In genomic region chr11:14971865-14972580, GRCh38 we compare ENCODE assay signal across 16 cellular contexts. TPM values are rescaled to one million over a fixed set of nuclear protein-coding genes. Genes with fewer than 3 reads are reported as not detected.
DNase-seq lines count a peak whose midpoint lies in the region; ATAC-seq, FAIRE-seq and TF ChIP-seq lines count a peak whose summit lies in the region.
"Had no signal": no experiment of that assay in that cellular context is flagged by ENCODE, and none has a peak within 500 bp of the region (broad histone marks: within the 10 kb centered on the region; RNA-seq: fewer than 3 reads in every experiment).

TSS of gene CALCA (minus strand) at chr11:14972351. CDS start at chr11:14971192, 1,159 bp downstream.

- no peaks in the 10 kb centered on the region for H3K36me3 Mint-ChIP-seq in nephron (ENCODE audit: low read depth)

- peaks cover 31% of the 10 kb centered on the region for H3K4me1 Mint-ChIP-seq in nephron

- peaks cover 14 to 38% (median 25%) of the 10 kb centered on the region in 3 donors for H3K4me1 ChIP-seq in esophagus squamous epithelium

- H3K27me3 ChIP-seq in H7 (ENCODE audit: control insufficient read depth, insufficient read depth, low read length) (peaks cover 68% of the 10 kb centered on the region), esophagus squamous epithelium (peaks cover 10 to 93% (median 15%) of the 10 kb centered on the region in 4 donors)

- intact Hi-C loops in esophagus squamous epithelium (cut with DNase I): no loop called here

- no peaks in the 10 kb centered on the region for H3K36me3 ChIP-seq in H7 (replicated peaks; ENCODE audit: control insufficient read depth, insufficient read depth, low read length)
- H3K36me3 ChIP-seq in esophagus squamous epithelium: no peaks in the 10 kb centered on the region

- peak within 1 kb of the TSS; percentile 69 to 76 (median 70) for H3K4me3 Mint-ChIP-seq in nephron

- DNase-seq in DMS 273 (lab: John Stamatoyannopoulos, UW; ENCODE audit: unreplicated experiment): peak; percentile 16
- no peak for DNase-seq in DMS 273 treated with DMSO at 0.1 percent for 48 hours (lab: John Stamatoyannopoulos, UW)
- peak; percentile 57 for DNase-seq in H7
- DNase-seq in coronary artery (ENCODE audit: low spot score): no peak
- no peak for DNase-seq in HTR-8/SVneo (ENCODE audit: insufficient read length, low spot score)
- no peak for DNase-seq in esophagus squamous epithelium (lab: John Stamatoyannopoulos, UW)
- DNase-seq: 8988T, amygdala, NCI-H226, T-helper 9 cell had no signal

- H3K27ac Mint-ChIP-seq in nephron: no peak within 1 kb of the TSS

- TF ChIP-seq CTCF in coronary artery (IDR thresholded peaks at IDR 0.05) (no peak), nephron (IDR thresholded peaks at IDR 0.05; ENCODE audit: unreplicated experiment in 3 of 3) (no peak), esophagus squamous epithelium (IDR thresholded peaks at IDR 0.05) (no peak)

- FAIRE-seq in HTR-8/SVneo (lab: Jason Lieb, UNC): no peak
- FAIRE-seq: GM12891, H54 had no signal

- TF ChIP-seq POLR2A in esophagus squamous epithelium (IDR thresholded peaks at IDR 0.05): no peak

- WGBS in esophagus squamous epithelium, 2 donors: 10 to 12% methylated on average over 26 to 34 of the region's 40 CpGs

- ATAC-seq in HG03469 (IDR thresholded peaks at IDR 0.05; ENCODE audit: unreplicated experiment): no peak

- H3K27me3 Mint-ChIP-seq in nephron (ENCODE audit: low read depth): peaks cover 98% of the 10 kb centered on the region

- H3K4me3 ChIP-seq in H7 (ENCODE audit: insufficient read depth, low read depth, low read length) (peak within 1 kb of the TSS; percentile 29), coronary artery (peak within 1 kb of the TSS; percentile 58), esophagus squamous epithelium (peak within 1 kb of the TSS in 1 of 4 donors; percentile 23)

- H3K9me3 Mint-ChIP-seq in nephron: no peaks in the 10 kb centered on the region

- H3K27ac ChIP-seq in coronary artery (no peak within 1 kb of the TSS), esophagus squamous epithelium (no peak within 1 kb of the TSS)

- H3K9me3 ChIP-seq in esophagus squamous epithelium: no peaks in the 10 kb centered on the region

RNA-seq across cellular contexts. Expression of gene CALCA, which starts in this region (rescaled TPM):
- 0.76 and 1.1 TPM in 2 replicates for total RNA-seq in H7 (2014; rRNA removed; shearing (Covaris generic))
- not detected for total RNA-seq in esophagus squamous epithelium
- total RNA-seq: glomerular endothelial cell, renal cortical epithelial cell had no signal

Comparison
In these comparisons a context has a peak if more than half of its experiments do, and no peak if none do; other contexts are left out.
1. DNase-seq: peak in DMS 273 (single experiment) and H7 (single experiment); none in DMS 273 treated with DMSO at 0.1 percent for 48 hours (single experiment), coronary artery (single experiment), HTR-8/SVneo (single experiment) and esophagus squamous epithelium (single experiment).